8 cellular contexts compared by ENCODE assay signal in the genomic region with DNA sequence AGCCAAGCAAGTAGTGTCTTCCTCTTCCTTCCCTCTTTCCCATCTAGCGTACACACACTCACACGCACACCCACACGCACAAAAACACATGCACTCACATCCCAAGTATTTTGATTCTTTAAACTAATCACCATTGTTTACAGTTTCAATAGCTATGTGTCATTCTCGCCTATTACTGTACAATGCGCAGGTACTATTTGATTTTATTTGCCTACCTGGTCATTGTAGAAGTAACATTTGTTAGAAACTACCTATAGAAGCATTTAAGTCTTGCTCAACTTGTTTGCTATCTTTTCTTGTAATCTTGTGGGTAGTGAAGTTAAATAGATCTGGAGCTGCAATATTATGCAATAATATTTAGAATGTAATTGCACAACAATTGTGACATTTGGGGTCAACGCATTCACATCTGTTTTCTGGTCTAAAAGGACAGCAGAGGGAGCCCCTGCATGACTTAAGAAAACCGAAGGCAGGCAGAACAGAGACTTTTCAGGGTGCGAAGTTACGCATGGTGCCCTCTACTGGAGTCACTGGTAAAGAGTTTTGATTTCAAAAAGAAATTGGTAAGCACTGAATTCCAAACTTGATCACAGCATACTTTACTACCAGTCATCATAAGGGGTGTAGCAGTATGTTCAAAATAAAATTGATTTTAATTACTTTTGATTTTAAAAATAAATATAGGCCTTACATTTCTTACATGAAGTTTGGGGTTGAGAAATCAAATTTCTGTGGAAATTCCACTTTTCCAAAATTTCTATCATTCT.
DNase-seq lines count a peak whose midpoint lies in the region; ATAC-seq and TF ChIP-seq lines count a peak whose summit lies in the region.

No MANE protein-coding gene starts in this region.

- no peaks in the 10 kb centered on the region for H3K36me3 ChIP-seq in heart left ventricle

- no peaks in the 10 kb centered on the region for H3K27me3 Mint-ChIP-seq in activated T-helper 2 cell treated with anti-CD3 and anti-CD28 coated beads, Interferon-gamma antibody, Interleukin-2, Interleukin-4, amounts not matched to agents 10 μg/mL and 5 μg/mL and 100 μg/mL, durations not matched to agents 14 hours and 24 hours and 36 hours (ENCODE audit: low read depth)

- peaks cover 0 to 6% (median 0%) of the 10 kb centered on the region in 9 donors for H3K27me3 ChIP-seq in heart left ventricle

- H3K4me1 Mint-ChIP-seq in activated T-helper 2 cell treated with anti-CD3 and anti-CD28 coated beads, Interferon-gamma antibody, Interleukin-2, Interleukin-4, amounts not matched to agents 10 μg/mL and 5 μg/mL and 100 μg/mL, durations not matched to agents 14 hours and 24 hours and 36 hours (ENCODE audit: low read depth) = no peaks in the 10 kb centered on the region

- H3K9me3 Mint-ChIP-seq in activated T-helper 2 cell treated with anti-CD3 and anti-CD28 coated beads, Interferon-gamma antibody, Interleukin-2, Interleukin-4, amounts not matched to agents 10 μg/mL and 5 μg/mL and 100 μg/mL, durations not matched to agents 14 hours and 24 hours and 36 hours = no peaks in the 10 kb centered on the region

- no peaks in the 10 kb centered on the region for H3K4me1 ChIP-seq in heart left ventricle

- no peaks in the 10 kb centered on the region for H3K36me3 Mint-ChIP-seq in activated T-helper 2 cell treated with anti-CD3 and anti-CD28 coated beads, Interferon-gamma antibody, Interleukin-2, Interleukin-4, amounts not matched to agents 10 μg/mL and 5 μg/mL and 100 μg/mL, durations not matched to agents 14 hours and 24 hours and 36 hours (ENCODE audit: low read depth)

- DNase-seq in GDM1 (lab: John Stamatoyannopoulos, UW) (peak; percentile 63), NCI-H510A treated with DMSO at 0.1 percent for 48 hours (lab: John Stamatoyannopoulos, UW) (peak; percentile 78), heart left ventricle (peak in 3 of 5 donors; percentile 14 to 33 (median 32)), putamen (ENCODE audit: low spot score) (peak; percentile 80)
- peak; percentile 15 for DNase-seq in activated T-helper 2 cell treated with anti-CD3 and anti-CD28 coated beads, Interferon-gamma antibody, Interleukin-2, Interleukin-4, amounts not matched to agents 10 μg/mL and 5 μg/mL and 100 μg/mL, durations not matched to agents 14 hours and 24 hours and 36 hours (ENCODE audit: low spot score)
- DNase-seq in activated T-cell treated with anti-CD3 and anti-CD28 coated beads, Interleukin-2, amount 50 U/mL, for 1 hour = no peak

- intact Hi-C loops in activated T-helper 2 cell treated with anti-CD3 and anti-CD28 coated beads, Interferon-gamma antibody, Interleukin-2, Interleukin-4, amounts not matched to agents 10 μg/mL and 5 μg/mL and 100 μg/mL, durations not matched to agents 14 hours and 24 hours and 36 hours (cut with micrococcal nuclease) = loop anchor here (2.0 to 10.0 kb wide), 4 partner anchors 210 to 1010 kb away; no protein-coding TSS in a partner anchor
- intact Hi-C loops in heart left ventricle (cut with DNase I) = loop anchor here in 9 of 10 donors (5.0 to 10.0 kb wide), 5 partner anchors 210 to 393 kb away; no protein-coding TSS in a partner anchor

- H3K4me3 ChIP-seq in heart left ventricle = no peak overlapping the region

- no peak overlapping the region for H3K4me3 Mint-ChIP-seq in activated T-helper 2 cell treated with anti-CD3 and anti-CD28 coated beads, Interferon-gamma antibody, Interleukin-2, Interleukin-4, amounts not matched to agents 10 μg/mL and 5 μg/mL and 100 μg/mL, durations not matched to agents 14 hours and 24 hours and 36 hours (ENCODE audit: low read depth)

- 39 to 44% (median 42%) methylated on average over 9 of the region's 9 CpGs for WGBS in heart left ventricle, 4 donors

- H3K9me3 ChIP-seq in heart left ventricle = no peaks in the 10 kb centered on the region

- no peak overlapping the region for H3K27ac Mint-ChIP-seq in activated T-helper 2 cell treated with anti-CD3 and anti-CD28 coated beads, Interferon-gamma antibody, Interleukin-2, Interleukin-4, amounts not matched to agents 10 μg/mL and 5 μg/mL and 100 μg/mL, durations not matched to agents 14 hours and 24 hours and 36 hours

- peak; percentile 94 for ATAC-seq in GM19468 (IDR thresholded peaks at IDR 0.05; ENCODE audit: extremely low read depth, unreplicated experiment)
- peak; percentile 93 for ATAC-seq in HG03457 (IDR thresholded peaks at IDR 0.05; ENCODE audit: unreplicated experiment)
- peak in 3 of 4 donors; percentile 50 to 64 (median 61) for ATAC-seq in heart left ventricle

- no peak overlapping the region for H3K27ac ChIP-seq in heart left ventricle

- TF ChIP-seq POLR2A in heart left ventricle (IDR thresholded peaks at IDR 0.05) = no peak

- peak; percentile 36 to 78 (median 64) for TF ChIP-seq CTCF in heart left ventricle (IDR thresholded peaks at IDR 0.05)
